Comparison of ENCODE assay signal across 25 cellular contexts in genomic region chr4:73801692-73802091, GRCh38. TPM values are rescaled to one million over a fixed set of nuclear protein-coding genes. Genes with fewer than 3 reads are reported as not detected.
"Had no signal": no experiment of that assay in that cellular context is flagged by ENCODE, and none has a peak within 500 bp of the region (broad histone marks: within the 10 kb centered on the region; RNA-seq: fewer than 3 reads in every experiment).

No MANE protein-coding gene starts in this region.

- DNase-seq: effector CD4-positive, alpha-beta T cell; endodermal cell; gastrocnemius medialis; heart right ventricle; hypothalamus; kidney glomerular epithelial cell; naive thymus-derived CD8-positive, alpha-beta T cell; nucleus accumbens; ovary; sigmoid colon; stimulated activated CD4-positive, alpha-beta T cell treated with anti-CD3 and anti-CD28 coated beads, Interleukin-2, amount 100 ng/mL, for 24 hours; stimulated activated CD4-positive, alpha-beta T cell treated with anti-CD3 and anti-CD28 coated beads, Interleukin-4, amount 100 ng/mL, for 4 hours; stimulated activated naive CD4-positive, alpha-beta T cell; stomach; substantia nigra; transverse colon had no signal

- H3K4me3 Mint-ChIP-seq: endodermal cell; naive thymus-derived CD8-positive, alpha-beta T cell had no signal

- ATAC-seq: gastrocnemius medialis; heart right ventricle; left lobe of liver; mucosa of descending colon; naive thymus-derived CD8-positive, alpha-beta T cell had no signal

- H3K4me3 ChIP-seq: coronary artery, gastrocnemius medialis, heart right ventricle, mucosa of descending colon, ovary, right atrium auricular region, sigmoid colon, skin epidermis, stomach, thoracic aorta, transverse colon had no signal

- H3K27ac Mint-ChIP-seq: endodermal cell; naive thymus-derived CD8-positive, alpha-beta T cell had no signal

- H3K9me3 Mint-ChIP-seq: endodermal cell had no signal

- H3K4me1 Mint-ChIP-seq: endodermal cell; naive thymus-derived CD8-positive, alpha-beta T cell had no signal

RNA-seq across cellular contexts. Expression of gene CXCL6, which starts 34.8 kb away (rescaled TPM):
- polyA plus RNA-seq: naive thymus-derived CD8-positive, alpha-beta T cell; neural cell had no signal

RNA-seq across cellular contexts. Expression of gene PF4V1, which starts 51.4 kb away (rescaled TPM):
- polyA plus RNA-seq: endothelial cell of umbilical vein; esophagus; heart right ventricle; naive thymus-derived CD8-positive, alpha-beta T cell; neural cell; ovary; sigmoid colon; stomach had no signal
